Comparison of ENCODE assay signal across 9 cellular contexts in the genomic region with DNA sequence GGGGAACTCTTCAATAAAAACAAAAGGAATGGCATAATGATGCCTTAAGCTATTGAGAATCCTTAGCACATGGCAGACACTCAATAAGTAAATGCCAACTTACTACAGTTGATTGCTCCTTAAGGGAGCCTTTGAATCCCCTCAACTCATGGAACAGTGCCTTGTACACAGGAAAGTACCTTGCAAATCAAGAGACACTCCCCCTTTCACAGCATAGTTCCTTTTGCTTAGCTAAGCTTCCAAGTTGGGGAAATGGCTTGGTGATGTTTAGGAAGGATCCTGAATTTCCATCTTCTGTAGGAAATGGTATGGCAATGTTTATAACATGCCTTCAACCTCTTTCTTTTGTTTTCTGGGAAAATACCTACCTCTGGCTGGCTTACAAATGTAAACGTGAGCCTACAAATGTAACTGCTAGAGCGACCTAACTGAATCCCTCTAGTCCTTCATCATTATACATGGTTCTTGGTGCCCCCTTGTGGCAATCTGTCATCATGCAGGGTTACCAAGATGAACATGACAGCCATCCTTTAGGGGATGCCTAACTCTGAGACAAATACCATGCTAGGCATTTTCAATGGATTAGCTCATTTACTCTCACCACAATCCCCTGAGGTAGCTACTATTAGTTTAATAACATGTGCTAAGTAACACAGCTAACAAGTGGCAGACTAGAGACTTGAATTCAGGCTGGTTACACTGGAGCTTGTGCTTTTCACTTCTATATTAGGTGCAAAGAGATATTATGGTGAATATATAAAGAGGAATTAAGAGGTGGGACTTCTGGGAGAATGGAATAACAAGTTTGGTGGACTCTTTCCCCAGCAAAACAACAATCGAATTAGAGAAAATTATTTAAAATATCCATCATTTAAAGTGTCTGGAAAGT.
DNase-seq lines count a peak whose midpoint lies in the region; ATAC-seq and TF ChIP-seq lines count a peak whose summit lies in the region.
"Had no signal": no experiment of that assay in that cellular context is flagged by ENCODE, and none has a peak within 500 bp of the region (broad histone marks: within the 10 kb centered on the region; RNA-seq: fewer than 3 reads in every experiment).

No MANE protein-coding gene starts in this region.

- intact Hi-C loops in activated B cell treated with CpG ODN at 0.5 μM for 24 hours (cut with micrococcal nuclease) (loop anchor here (1.0 to 2.0 kb wide), 4 partner anchors 20 to 363 kb away; no protein-coding TSS in a partner anchor), left colon (cut with DNase I, micrococcal nuclease) (loop anchor here in 1 of 2 donors (5.0 to 10.0 kb wide), 2 partner anchors 58 to 156 kb away; partner anchors contain the start of gene SMIM36)

- CTCF ChIA-PET in BJ (lab: Yijun Ruan, JAX) (interaction anchor here (0.6 to 7.8 kb wide), 32 partner anchors 8 to 378 kb away, joined by 3 to 63 read pairs (median 4); partner anchors contain the start of gene SMIM36), activated B cell treated with CpG ODN at 0.5 μM for 24 hours (lab: Charles Lee) (interaction anchor here (0.7 to 6.0 kb wide), 16 partner anchors 9 to 363 kb away, joined by 3 to 55 read pairs (median 4); partner anchors contain the start of gene SMIM36)

- peaks cover 17% of the 10 kb centered on the region for H3K27me3 Mint-ChIP-seq in activated B cell treated with CpG ODN at 0.5 μM for 24 hours

- POLR2A ChIA-PET in BJ (lab: Charles Lee) (no interaction called here), activated B cell treated with CpG ODN at 0.5 μM for 24 hours (lab: Charles Lee) (no interaction called here)

- DNase-seq in BJ (ENCODE audit: low read depth) (no peak), NCI-H2227 (lab: John Stamatoyannopoulos, UW; ENCODE audit: unreplicated experiment) (peak; percentile 83), activated B cell treated with CpG ODN at 0.5 μM for 24 hours (no peak), left colon (peak; percentile 44 to 77)
- DNase-seq in central memory CD4-positive, alpha-beta T cell, result peak; percentile 47
- peak; percentile 27 to 44 (median 31) for DNase-seq in stimulated activated CD4-positive, alpha-beta T cell treated with anti-CD3 and anti-CD28 coated beads, TNF-alpha, amount 100 ng/mL, for 4 hours (ENCODE audit: low read depth in 3 of 3)

- no peaks in the 10 kb centered on the region for H3K36me3 Mint-ChIP-seq in activated B cell treated with CpG ODN at 0.5 μM for 24 hours (ENCODE audit: low read depth)
- H3K36me3 Mint-ChIP-seq: IgD-negative memory B cell had no signal

- peaks cover 2% of the 10 kb centered on the region for H3K4me1 Mint-ChIP-seq in activated B cell treated with CpG ODN at 0.5 μM for 24 hours

- H3K4me3 Mint-ChIP-seq in activated B cell treated with CpG ODN at 0.5 μM for 24 hours, result no peak overlapping the region
- H3K4me3 Mint-ChIP-seq: IgD-negative memory B cell had no signal

- H3K27me3 ChIP-seq in BJ (ENCODE audit: control insufficient read depth, insufficient read depth, low read length), result no peaks in the 10 kb centered on the region

- H3K27ac Mint-ChIP-seq in activated B cell treated with CpG ODN at 0.5 μM for 24 hours, result no peak overlapping the region
- H3K27ac Mint-ChIP-seq: IgD-negative memory B cell had no signal

- no peaks in the 10 kb centered on the region for H3K36me3 ChIP-seq in BJ (ENCODE audit: control insufficient read depth, insufficient read depth, low read length)

- peaks cover 10% of the 10 kb centered on the region for H3K9me3 Mint-ChIP-seq in activated B cell treated with CpG ODN at 0.5 μM for 24 hours

- TF ChIP-seq CTCF in BJ (IDR thresholded peaks at IDR 0.05; ENCODE audit: insufficient read depth, low read depth, low read length), result peak; percentile 86
- TF ChIP-seq CTCF in activated B cell treated with CpG ODN at 0.5 μM for 24 hours (IDR thresholded peaks at IDR 0.05), result no peak

- no peak overlapping the region for H3K4me3 ChIP-seq in BJ (ENCODE audit: low read depth, low read length)

- ATAC-seq in GM19043 (IDR thresholded peaks at IDR 0.05; ENCODE audit: low read depth, unreplicated experiment) (peak; percentile 95), HG03175 (IDR thresholded peaks at IDR 0.05; ENCODE audit: unreplicated experiment) (peak; percentile 98), activated B cell treated with CpG ODN at 0.5 μM for 24 hours (ENCODE audit: low read depth) (peak; percentile 91), left colon (peak; percentile 81)

Comparison
In these comparisons a context has a peak if more than half of its experiments do, and no peak if none do; other contexts are left out.
1. DNase-seq: peak in NCI-H2227 (single experiment), central memory CD4-positive, alpha-beta T cell (single experiment), left colon (2 of 2) and stimulated activated CD4-positive, alpha-beta T cell treated with anti-CD3 and anti-CD28 coated beads, TNF-alpha, amount 100 ng/mL, for 4 hours (3 of 3); none in BJ (single experiment) and activated B cell treated with CpG ODN at 0.5 μM for 24 hours (single experiment).
2. Peak in every context shown above with its lines, with median percentiles within 50 percentile points of each other: ATAC-seq.